Comparison of ENCODE assay signal across 18 cellular contexts in the genomic region with DNA sequence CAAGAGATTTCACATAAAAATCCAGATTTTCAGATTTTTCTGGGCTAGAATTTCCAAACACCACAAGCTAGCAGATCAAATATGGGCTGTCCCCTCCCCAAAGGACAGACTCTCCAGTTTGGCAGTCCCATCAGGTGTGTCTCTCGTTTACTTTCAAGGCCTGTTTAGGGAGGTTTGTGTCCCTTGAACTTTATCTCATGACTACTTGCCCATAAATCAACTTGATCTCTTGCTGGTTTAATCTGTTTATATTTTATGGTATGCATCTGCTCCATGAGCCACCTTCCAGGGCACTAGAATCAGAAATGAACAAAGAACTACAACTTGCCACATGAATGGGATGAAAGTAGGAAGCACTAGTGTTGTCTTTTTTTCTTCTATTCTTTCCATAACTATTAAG.
"Had no signal": no experiment of that assay in that cellular context is flagged by ENCODE, and none has a peak within 500 bp of the region (broad histone marks: within the 10 kb centered on the region; RNA-seq: fewer than 3 reads in every experiment).

No MANE protein-coding gene starts in this region.

- H3K9me3 ChIP-seq: body of pancreas, esophagus muscularis mucosa, gastroesophageal sphincter, heart left ventricle, left ventricle myocardium inferior, prostate gland, right atrium auricular region, thoracic aorta, upper lobe of left lung had no signal

- H3K27ac ChIP-seq: body of pancreas, esophagus muscularis mucosa, gastroesophageal sphincter, heart left ventricle, left ventricle myocardium inferior, prostate gland, right atrium auricular region, thoracic aorta, upper lobe of left lung had no signal

- H3K27me3 ChIP-seq: body of pancreas, esophagus muscularis mucosa, gastroesophageal sphincter, heart left ventricle, right atrium auricular region, upper lobe of left lung had no signal

- H3K4me1 ChIP-seq: prostate gland had no signal

- H3K27ac Mint-ChIP-seq: activated naive CD4-positive, alpha-beta T cell treated with anti-CD3 and anti-CD28 coated beads, Interleukin-2, amount 10 ng/mL, durations not matched to agents 7 days and 5 days; T-cell had no signal

- H3K9me3 Mint-ChIP-seq: activated naive CD4-positive, alpha-beta T cell treated with anti-CD3 and anti-CD28 coated beads, Interleukin-2, amount 10 ng/mL, durations not matched to agents 7 days and 5 days; T-cell had no signal

- H3K27me3 Mint-ChIP-seq: activated naive CD4-positive, alpha-beta T cell treated with anti-CD3 and anti-CD28 coated beads, Interleukin-2, amount 10 ng/mL, durations not matched to agents 7 days and 5 days; T-cell had no signal

- H3K4me3 ChIP-seq: body of pancreas, esophagus muscularis mucosa, gastroesophageal sphincter, heart left ventricle, left ventricle myocardium inferior, prostate gland, right atrium auricular region, thoracic aorta, upper lobe of left lung had no signal

- H3K4me3 Mint-ChIP-seq: activated naive CD4-positive, alpha-beta T cell treated with anti-CD3 and anti-CD28 coated beads, Interleukin-2, amount 10 ng/mL, durations not matched to agents 7 days and 5 days; T-cell had no signal

- DNase-seq: activated CD4-positive, alpha-beta T cell treated with anti-CD3 and anti-CD28 coated beads, Interleukin-2, amount 50 U/mL, for 4 hours; activated CD8-positive, alpha-beta memory T cell treated with anti-CD3 and anti-CD28 coated beads, Interleukin-2, amount 50 U/mL, for 48 hours; activated naive CD4-positive, alpha-beta T cell treated with anti-CD3 and anti-CD28 coated beads, Interleukin-2, amount 10 ng/mL, durations not matched to agents 7 days and 5 days; body of pancreas; dermis blood vessel endothelial cell; effector memory CD4-positive, alpha-beta T cell; heart left ventricle; left ventricle myocardium inferior; mammary epithelial cell; midbrain; stimulated activated CD4-positive, alpha-beta T cell treated with anti-CD3 and anti-CD28 coated beads, Interleukin-2, amount 100 ng/mL, for 24 hours; T-cell; upper lobe of left lung had no signal
